ENCODE assay signal across 29 cellular contexts in genomic region chr2:37262510-37262909, GRCh38. TPM values are rescaled to one million over a fixed set of nuclear protein-coding genes. Genes with fewer than 3 reads are reported as not detected.
DNase-seq lines count a peak whose midpoint lies in the region; ATAC-seq, FAIRE-seq and TF ChIP-seq lines count a peak whose summit lies in the region.
"Had no signal": no experiment of that assay in that cellular context is flagged by ENCODE, and none has a peak within 500 bp of the region (broad histone marks: within the 10 kb centered on the region; RNA-seq: fewer than 3 reads in every experiment).

No MANE protein-coding gene starts in this region.

- H3K4me1 ChIP-seq in BLaER1 treated with 17β-estradiol and CSF1 and Interleukin-3, amounts not matched to agents 10 nM and 100 nM, result peaks cover 6 to 19% (median 11%) of the 10 kb centered on the region in 10 experiments; a peak in 18 of 20 replicates
- H3K4me1 ChIP-seq in Karpas-422 (ENCODE audit: low read length), result peaks cover 22% of the 10 kb centered on the region
- H3K4me1 ChIP-seq in OCI-LY7 (ENCODE audit: insufficient read depth, low read length, poor library complexity, severe bottlenecking), result peaks cover 20% of the 10 kb centered on the region
- H3K4me1 ChIP-seq in lower lobe of right lung, result no peaks in the 10 kb centered on the region
- H3K4me1 ChIP-seq: neural progenitor cell, right lobe of liver, upper lobe of left lung had no signal

- H3K36me3 ChIP-seq in BLaER1 treated with 17β-estradiol and CSF1 and Interleukin-3, amounts not matched to agents 10 nM and 100 nM, result peaks cover 52 to 87% (median 64%) of the 10 kb centered on the region in 11 experiments
- H3K36me3 ChIP-seq in Karpas-422 (ENCODE audit: insufficient read depth, low read length) (peaks cover 13% of the 10 kb centered on the region; the same call in 1 of the 2 replicates), OCI-LY7 (ENCODE audit: insufficient read depth, low read length) (peaks cover 94% of the 10 kb centered on the region), lower lobe of right lung (peaks cover 73% of the 10 kb centered on the region)

- no peak for FAIRE-seq in GM12892 (lab: Jason Lieb, UNC)
- FAIRE-seq: colon, HepG2 had no signal

- H3K9ac ChIP-seq in BLaER1 treated with 17β-estradiol and CSF1 and Interleukin-3, amounts not matched to agents 10 nM and 100 nM, result no peak overlapping the region
- H3K9ac ChIP-seq in Karpas-422 (ENCODE audit: low read length), result no peak overlapping the region
- H3K9ac ChIP-seq: neural progenitor cell, SK-N-SH had no signal

- intact Hi-C loops in OCI-LY7 (cut with micrococcal nuclease; ENCODE audit: unreplicated experiment), result loop anchor here (5.0 kb wide), 1 partner anchor 95 kb away; no protein-coding TSS in a partner anchor
- intact Hi-C loops in lower lobe of right lung (cut with DNase I), result no loop called here

- H3K36me3 Mint-ChIP-seq in memory B cell, result peaks cover 9% of the 10 kb centered on the region

- H3K79me2 ChIP-seq in Karpas-422 (ENCODE audit: low read length) (no peaks in the 10 kb centered on the region), OCI-LY7 (ENCODE audit: insufficient read depth, low read depth, low read length) (no peaks in the 10 kb centered on the region)

- BruUV-seq in OCI-LY7 (replicated peaks; lab: Mats Ljungman, UMichigan), result TSS peak; percentile 12

- ATAC-seq in memory B cell (ENCODE audit: low read depth) (peak; percentile 56), lower lobe of right lung (no peak), HG03342 (IDR thresholded peaks at IDR 0.05; ENCODE audit: unreplicated experiment) (no peak)
- ATAC-seq: heart right ventricle, HepG2, right lobe of liver had no signal

- CTCF ChIA-PET in OCI-LY7 (lab: Charles Lee; ENCODE audit: unreplicated experiment), result no interaction called here

- POLR2A ChIA-PET in OCI-LY7 (lab: Charles Lee), result interaction anchor here (0.6 to 1.4 kb wide), 5 partner anchors 18 to 1038 kb away, joined by 3 to 6 read pairs (median 4); no protein-coding TSS in a partner anchor

- TF ChIP-seq POLR2A in GM12892 (IDR thresholded peaks at IDR 0.05; ENCODE audit: low read depth, low read length), result no peak

- H3K4me1 Mint-ChIP-seq in memory B cell, result peaks cover 20% of the 10 kb centered on the region
- H3K4me1 Mint-ChIP-seq: activated CD4-positive, alpha-beta T cell treated with anti-CD3 and anti-CD28 coated beads, Interleukin-2, amount 10 ng/mL, durations not matched to agents 7 days and 5 days; neural progenitor cell had no signal

- H3K27ac Mint-ChIP-seq in memory B cell, result peak overlapping the region; percentile 53
- H3K27ac Mint-ChIP-seq: activated CD4-positive, alpha-beta T cell treated with anti-CD3 and anti-CD28 coated beads, Interleukin-2, amount 10 ng/mL, durations not matched to agents 7 days and 5 days; activated naive CD4-positive, alpha-beta T cell treated with anti-CD3 and anti-CD28 coated beads, Interleukin-2, amount 50 U/mL, for 24 hours; neural progenitor cell had no signal

- H4K20me1 ChIP-seq in BLaER1 treated with 17β-estradiol and CSF1 and Interleukin-3, amounts not matched to agents 10 nM and 100 nM, result peaks cover 0 to 5% (median 0%) of the 10 kb centered on the region in 11 experiments; a peak in 1 of 22 replicates
- no peaks in the 10 kb centered on the region for H4K20me1 ChIP-seq in Karpas-422 (ENCODE audit: insufficient read depth, low read depth, low read length)
- no peaks in the 10 kb centered on the region for H4K20me1 ChIP-seq in OCI-LY7 (ENCODE audit: insufficient read depth, low read length)

- no peak for TF ChIP-seq CTCF in OCI-LY7 (conservative IDR thresholded peaks at IDR 0.05; ENCODE audit: low read length)
- no peak for TF ChIP-seq CTCF in lower lobe of right lung (IDR thresholded peaks at IDR 0.05)

- H3K4me3 Mint-ChIP-seq in memory B cell, result no peak overlapping the region
- H3K4me3 Mint-ChIP-seq: activated CD4-positive, alpha-beta T cell treated with anti-CD3 and anti-CD28 coated beads, Interleukin-2, amount 10 ng/mL, durations not matched to agents 7 days and 5 days; activated naive CD4-positive, alpha-beta T cell treated with anti-CD3 and anti-CD28 coated beads, Interleukin-2, amount 50 U/mL, for 24 hours; neural progenitor cell had no signal

- no peaks in the 10 kb centered on the region for H3K9me3 ChIP-seq in BLaER1 treated with 17β-estradiol and CSF1 and Interleukin-3, amounts not matched to agents 10 nM and 100 nM (replicated peaks in 1 of 11)
- H3K9me3 ChIP-seq in Karpas-422 (ENCODE audit: low read length), result no peaks in the 10 kb centered on the region
- no peaks in the 10 kb centered on the region for H3K9me3 ChIP-seq in OCI-LY7 (ENCODE audit: low read length)
- no peaks in the 10 kb centered on the region for H3K9me3 ChIP-seq in lower lobe of right lung
- H3K9me3 ChIP-seq: heart right ventricle, right lobe of liver, SK-N-SH, upper lobe of left lung had no signal

- H3K9me3 Mint-ChIP-seq in memory B cell, result no peaks in the 10 kb centered on the region
- H3K9me3 Mint-ChIP-seq: activated CD4-positive, alpha-beta T cell treated with anti-CD3 and anti-CD28 coated beads, Interleukin-2, amount 10 ng/mL, durations not matched to agents 7 days and 5 days; activated naive CD4-positive, alpha-beta T cell treated with anti-CD3 and anti-CD28 coated beads, Interleukin-2, amount 50 U/mL, for 24 hours; neural progenitor cell had no signal

- H3K9me2 ChIP-seq in Karpas-422 (replicated peaks; ENCODE audit: insufficient read depth, low read length), result no peaks in the 10 kb centered on the region
- no peaks in the 10 kb centered on the region for H3K9me2 ChIP-seq in OCI-LY7 (ENCODE audit: insufficient read depth, low read length)
- H3K9me2 ChIP-seq: SK-N-SH had no signal

- no peaks in the 10 kb centered on the region for H3K27me3 ChIP-seq in BLaER1 treated with 17β-estradiol and CSF1 and Interleukin-3, amounts not matched to agents 10 nM and 100 nM
- no peaks in the 10 kb centered on the region for H3K27me3 ChIP-seq in Karpas-422 (ENCODE audit: low read length)
- no peaks in the 10 kb centered on the region for H3K27me3 ChIP-seq in lower lobe of right lung (ENCODE audit: low read depth)
- H3K27me3 ChIP-seq: heart right ventricle, neural progenitor cell, right lobe of liver, upper lobe of left lung had no signal

- H3K27me3 Mint-ChIP-seq in memory B cell, result no peaks in the 10 kb centered on the region
- H3K27me3 Mint-ChIP-seq: activated CD4-positive, alpha-beta T cell treated with anti-CD3 and anti-CD28 coated beads, Interleukin-2, amount 10 ng/mL, durations not matched to agents 7 days and 5 days; activated naive CD4-positive, alpha-beta T cell treated with anti-CD3 and anti-CD28 coated beads, Interleukin-2, amount 50 U/mL, for 24 hours had no signal

- peak overlapping the region in 7 of 11 experiments; percentile 11 to 58 (median 19); a peak in 10 of 22 replicates for H3K27ac ChIP-seq in BLaER1 treated with 17β-estradiol and CSF1 and Interleukin-3, amounts not matched to agents 10 nM and 100 nM
- peak overlapping the region; percentile 16; the same call in 1 of the 2 replicates for H3K27ac ChIP-seq in Karpas-422 (ENCODE audit: low read length)
- H3K27ac ChIP-seq in OCI-LY7 (ENCODE audit: low read depth, low read length, poor library complexity, severe bottlenecking), result peak overlapping the region; percentile 15
- no peak overlapping the region for H3K27ac ChIP-seq in lower lobe of right lung
- H3K27ac ChIP-seq: heart right ventricle, neural progenitor cell, right lobe of liver, upper lobe of left lung had no signal

- H2AFZ ChIP-seq in Karpas-422 (ENCODE audit: low read length) (no peak overlapping the region), OCI-LY7 (ENCODE audit: low read length) (no peak overlapping the region)
- H2AFZ ChIP-seq: neural progenitor cell had no signal

- peak overlapping the region; percentile 11 to 68 (median 49); a peak in 20 of 22 replicates for H3K4me2 ChIP-seq in BLaER1 treated with 17β-estradiol and CSF1 and Interleukin-3, amounts not matched to agents 10 nM and 100 nM
- H3K4me2 ChIP-seq in Karpas-422 (ENCODE audit: low read depth, low read length, poor library complexity, severe bottlenecking) (peak overlapping the region; percentile 15), OCI-LY7 (ENCODE audit: low read length) (peak overlapping the region; percentile 42)
- H3K4me2 ChIP-seq: neural progenitor cell, SK-N-SH had no signal

- DNase-seq in Karpas-422 (no peak), OCI-LY7 (ENCODE audit: low spot score) (peak; percentile 10), memory B cell (ENCODE audit: low spot score in 2 of 2) (no peak), lower lobe of right lung (no peak), cortex of kidney (lab: John Stamatoyannopoulos, UW) (no peak), GM12892 (ENCODE audit: insufficient read length) (no peak)
- DNase-seq: activated CD4-positive, alpha-beta T cell treated with anti-CD3 and anti-CD28 coated beads, Interleukin-2, amount 10 ng/mL, durations not matched to agents 7 days and 5 days; amygdala; effector memory CD4-positive, alpha-beta T cell; erythroblast; foreskin fibroblast; heart right ventricle; NCI-H1417 treated with DMSO at 0.1 percent for 48 hours; NCI-H2081; NCI-H226; NCI-H748 treated with DMSO at 0.1 percent for 48 hours; OCI-M1; posterior cingulate gyrus; right lobe of liver; SK-N-SH; stimulated activated CD4-positive, alpha-beta T cell treated with anti-CD3 and anti-CD28 coated beads, Interleukin-2, amount 100 ng/mL, for 48 hours; substantia nigra; upper lobe of left lung had no signal

- no peak overlapping the region for H3K4me3 ChIP-seq in BLaER1 treated with 17β-estradiol and CSF1 and Interleukin-3, amounts not matched to agents 10 nM and 100 nM
- H3K4me3 ChIP-seq in Karpas-422 (ENCODE audit: low read length), result no peak overlapping the region
- H3K4me3 ChIP-seq in OCI-LY7 (ENCODE audit: low read depth, low read length, poor library complexity, severe bottlenecking), result no peak overlapping the region
- no peak overlapping the region for H3K4me3 ChIP-seq in lower lobe of right lung
- H3K4me3 ChIP-seq: heart right ventricle, neural progenitor cell, right lobe of liver, upper lobe of left lung had no signal

RNA-seq across cellular contexts. Expression of gene NDUFAF7, which starts 31.1 kb away (rescaled TPM):
- total RNA-seq in Karpas-422 (2014; rRNA removed; shearing (Covaris generic); ENCODE audit: low replicate concordance), result 28.4 and 42.2 TPM in 2 replicates
- 17.3 and 23.3 TPM in 2 replicates for total RNA-seq in OCI-LY7 (2014; rRNA removed; shearing (Covaris generic))
- total RNA-seq in OCI-LY7 (2022), result 26.0 and 27.3 TPM in 2 replicates
- 18.3 TPM for total RNA-seq in lower lobe of right lung
- polyA plus RNA-seq in GM12892 (2012; ENCODE audit: missing spikeins), result 20.9 TPM

RNA-seq across cellular contexts. Expression of gene CEBPZ, which starts 31.1 kb away (rescaled TPM):
- 38.5 and 48.2 TPM in 2 replicates for total RNA-seq in Karpas-422 (2014; rRNA removed; shearing (Covaris generic); ENCODE audit: low replicate concordance)
- total RNA-seq in OCI-LY7 (2014; rRNA removed; shearing (Covaris generic)), result 34.9 and 50.2 TPM in 2 replicates
- 55.1 and 57.2 TPM in 2 replicates for total RNA-seq in OCI-LY7 (2022)
- 45.3 TPM for total RNA-seq in lower lobe of right lung
- 53.8 TPM for polyA plus RNA-seq in GM12892 (2012; ENCODE audit: missing spikeins)
